Comparison of ENCODE assay signal across 8 cellular contexts in the genomic region with DNA sequence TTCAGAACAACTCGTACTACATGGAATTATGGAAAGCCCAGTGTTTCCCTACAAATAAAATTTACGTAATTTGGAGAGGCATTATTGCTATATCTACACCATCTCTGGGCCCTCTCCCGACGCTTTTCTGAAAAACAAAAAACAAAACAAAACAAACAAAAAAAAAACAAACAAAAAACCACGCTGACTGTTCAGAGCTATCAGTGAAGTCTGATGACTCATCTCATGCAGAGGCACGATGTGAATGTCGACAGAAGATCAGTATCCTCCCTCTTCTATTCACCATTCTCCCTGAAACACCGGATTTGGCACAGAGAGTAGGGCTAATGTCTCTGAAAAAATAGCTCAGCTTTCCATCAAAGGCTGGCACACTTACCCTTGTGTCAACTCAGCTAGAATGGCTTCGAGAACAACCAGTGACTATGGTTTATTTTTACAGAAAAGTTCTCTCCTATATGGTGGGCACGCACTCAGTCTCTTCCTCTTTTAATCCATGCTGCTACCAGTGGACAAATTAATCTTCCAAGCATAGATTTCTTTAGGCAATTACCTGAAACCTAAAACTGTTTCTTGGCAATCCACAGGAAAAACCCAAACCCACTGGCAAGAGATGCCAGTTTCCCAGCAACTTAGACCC. TPM values are rescaled to one million over a fixed set of nuclear protein-coding genes. Genes with fewer than 3 reads are reported as not detected.
DNase-seq lines count a peak whose midpoint lies in the region; ATAC-seq, FAIRE-seq and TF ChIP-seq lines count a peak whose summit lies in the region.

No MANE protein-coding gene starts in this region.

- H3K4me3 ChIP-seq in iPS-18c (ENCODE audit: insufficient read depth, low read depth, low read length) (peak overlapping the region; percentile 26; the same call in 1 of the 2 replicates), SJCRH30 (no peak overlapping the region), prostate gland (peak overlapping the region in 1 of 2 donors; percentile 80)

- peaks cover 8% of the 10 kb centered on the region; the same call in 1 of the 2 replicates for H3K36me3 ChIP-seq in SJCRH30
- H3K36me3 ChIP-seq in prostate gland, result no peaks in the 10 kb centered on the region

- H3K9me3 ChIP-seq in iPS-18c (ENCODE audit: control insufficient read depth, insufficient read depth, low read length) (no peaks in the 10 kb centered on the region), SJCRH30 (replicated peaks) (no peaks in the 10 kb centered on the region), prostate gland (no peaks in the 10 kb centered on the region)

- no peak for FAIRE-seq in urothelium cell line (lab: Jason Lieb, UNC)

- TF ChIP-seq POLR2A in prostate gland (IDR thresholded peaks at IDR 0.05), result no peak

- H3K4me1 ChIP-seq in SJCRH30, result no peaks in the 10 kb centered on the region
- no peaks in the 10 kb centered on the region for H3K4me1 ChIP-seq in prostate gland (replicated peaks)

- H3K9me3 Mint-ChIP-seq in activated T-cell treated with anti-CD3 and anti-CD28 coated beads, Interleukin-2, amount 50 U/mL, for 72 hours, result no peaks in the 10 kb centered on the region
- H3K9me3 Mint-ChIP-seq in activated CD4-positive, alpha-beta memory T cell treated with anti-CD3 and anti-CD28 coated beads, Interleukin-2, amount 10 ng/mL, durations not matched to agents 7 days and 5 days, result no peaks in the 10 kb centered on the region
- no peaks in the 10 kb centered on the region for H3K9me3 Mint-ChIP-seq in type B pancreatic cell

- no peak overlapping the region for H3K27ac ChIP-seq in SJCRH30
- no peak overlapping the region for H3K27ac ChIP-seq in prostate gland

- no peak for DNase-seq in activated T-cell treated with anti-CD3 and anti-CD28 coated beads, Interleukin-2, amount 50 U/mL, for 72 hours
- DNase-seq in activated T-cell treated with anti-CD3 and anti-CD28 coated beads, Interleukin-2, amount 50 U/mL, for 1 hour, result no peak
- DNase-seq in activated CD4-positive, alpha-beta memory T cell treated with anti-CD3 and anti-CD28 coated beads, Interleukin-2, amount 10 ng/mL, durations not matched to agents 7 days and 5 days, result no peak
- DNase-seq in type B pancreatic cell (ENCODE audit: extremely low spot score, unreplicated experiment), result no peak
- no peak for DNase-seq in SJCRH30
- no peak for DNase-seq in urothelium cell line (ENCODE audit: low spot score)
- no peak for DNase-seq in prostate gland (ENCODE audit: low spot score)

- peak in 1 of 2 donors; percentile 35 for ATAC-seq in activated T-cell treated with anti-CD3 and anti-CD28 coated beads, Interleukin-2, amount 50 U/mL, for 72 hours (replicated peaks in 1 of 2)

- H3K27me3 ChIP-seq in SJCRH30 (no peaks in the 10 kb centered on the region), prostate gland (replicated peaks; ENCODE audit: insufficient read depth) (no peaks in the 10 kb centered on the region)

- H3K27me3 Mint-ChIP-seq in activated T-cell treated with anti-CD3 and anti-CD28 coated beads, Interleukin-2, amount 50 U/mL, for 72 hours (ENCODE audit: low read depth), result no peaks in the 10 kb centered on the region
- H3K27me3 Mint-ChIP-seq in activated CD4-positive, alpha-beta memory T cell treated with anti-CD3 and anti-CD28 coated beads, Interleukin-2, amount 10 ng/mL, durations not matched to agents 7 days and 5 days, result no peaks in the 10 kb centered on the region
- H3K27me3 Mint-ChIP-seq in type B pancreatic cell, result peaks cover 5% of the 10 kb centered on the region

- H3K36me3 Mint-ChIP-seq in activated T-cell treated with anti-CD3 and anti-CD28 coated beads, Interleukin-2, amount 50 U/mL, for 72 hours (ENCODE audit: insufficient read depth in 2 of 2), result peaks cover 3 to 12% of the 10 kb centered on the region in 2 donors
- H3K36me3 Mint-ChIP-seq in activated CD4-positive, alpha-beta memory T cell treated with anti-CD3 and anti-CD28 coated beads, Interleukin-2, amount 10 ng/mL, durations not matched to agents 7 days and 5 days (ENCODE audit: low read depth), result peaks cover 45% of the 10 kb centered on the region
- H3K36me3 Mint-ChIP-seq in type B pancreatic cell, result peaks cover 11% of the 10 kb centered on the region

- H3K27ac Mint-ChIP-seq in activated T-cell treated with anti-CD3 and anti-CD28 coated beads, Interleukin-2, amount 50 U/mL, for 72 hours, result peak overlapping the region; percentile 94
- H3K27ac Mint-ChIP-seq in activated CD4-positive, alpha-beta memory T cell treated with anti-CD3 and anti-CD28 coated beads, Interleukin-2, amount 10 ng/mL, durations not matched to agents 7 days and 5 days, result peak overlapping the region; percentile 91
- no peak overlapping the region for H3K27ac Mint-ChIP-seq in type B pancreatic cell

- peaks cover 66% of the 10 kb centered on the region for H3K4me1 Mint-ChIP-seq in activated T-cell treated with anti-CD3 and anti-CD28 coated beads, Interleukin-2, amount 50 U/mL, for 72 hours (ENCODE audit: low read depth)
- peaks cover 59% of the 10 kb centered on the region for H3K4me1 Mint-ChIP-seq in activated CD4-positive, alpha-beta memory T cell treated with anti-CD3 and anti-CD28 coated beads, Interleukin-2, amount 10 ng/mL, durations not matched to agents 7 days and 5 days
- peaks cover 16% of the 10 kb centered on the region for H3K4me1 Mint-ChIP-seq in type B pancreatic cell (ENCODE audit: unreplicated experiment)

- intact Hi-C loops in prostate gland (cut with DNase I), result no loop called here

- CTCF ChIA-PET in activated CD4-positive, alpha-beta memory T cell treated with anti-CD3 and anti-CD28 coated beads, Interleukin-2, amount 10 ng/mL, durations not matched to agents 7 days and 5 days (lab: Charles Lee), result interaction anchor here (1.2 kb wide), 1 partner anchor 23 kb away, joined by 4 read pairs; no protein-coding TSS in a partner anchor

- no peak for TF ChIP-seq CTCF in type B pancreatic cell (conservative IDR thresholded peaks at IDR 0.05)
- no peak for TF ChIP-seq CTCF in prostate gland (IDR thresholded peaks at IDR 0.05)

- peak overlapping the region; percentile 93 to 98 for H3K4me3 Mint-ChIP-seq in activated T-cell treated with anti-CD3 and anti-CD28 coated beads, Interleukin-2, amount 50 U/mL, for 72 hours
- H3K4me3 Mint-ChIP-seq in activated CD4-positive, alpha-beta memory T cell treated with anti-CD3 and anti-CD28 coated beads, Interleukin-2, amount 10 ng/mL, durations not matched to agents 7 days and 5 days, result peak overlapping the region; percentile 99
- peak overlapping the region; percentile 93 for H3K4me3 Mint-ChIP-seq in type B pancreatic cell

- POLR2A ChIA-PET in activated CD4-positive, alpha-beta memory T cell treated with anti-CD3 and anti-CD28 coated beads, Interleukin-2, amount 10 ng/mL, durations not matched to agents 7 days and 5 days (lab: Charles Lee), result interaction anchor here (0.9 to 1.3 kb wide), 2 partner anchors 11 to 51 kb away, joined by 3 to 4 read pairs; no protein-coding TSS in a partner anchor

- WGBS in prostate gland, result 51% methylated on average over 10 of the region's 10 CpGs

RNA-seq across cellular contexts. Expression of gene CRBN, which starts 1.5 kb away (rescaled TPM):
- 10 to 100 TPM; 48.3 to 62.9 TPM for total RNA-seq in activated T-cell treated with anti-CD3 and anti-CD28 coated beads, Interleukin-2, amount 50 U/mL, for 72 hours
- 10 to 100 TPM; 62.8 to 74.4 TPM for total RNA-seq in activated CD4-positive, alpha-beta memory T cell treated with anti-CD3 and anti-CD28 coated beads, Interleukin-2, amount 10 ng/mL, durations not matched to agents 7 days and 5 days
- total RNA-seq in type B pancreatic cell (ENCODE audit: low replicate concordance), result 36.3 and 43.6 TPM in 2 replicates
- 35.3 and 37.4 TPM in 2 replicates for total RNA-seq in SJCRH30 (2014; rRNA removed; shearing (Covaris generic))
- total RNA-seq in prostate gland, result 10 to 100 TPM; 69.4 to 83.4 TPM

RNA-seq across cellular contexts. Expression of gene TRNT1, which starts 51.2 kb away (rescaled TPM):
- total RNA-seq in activated T-cell treated with anti-CD3 and anti-CD28 coated beads, Interleukin-2, amount 50 U/mL, for 72 hours, result 10 to 100 TPM; 33.6 to 41.5 TPM
- 10 to 100 TPM; 29.5 to 32.4 TPM for total RNA-seq in activated CD4-positive, alpha-beta memory T cell treated with anti-CD3 and anti-CD28 coated beads, Interleukin-2, amount 10 ng/mL, durations not matched to agents 7 days and 5 days
- 21.7 and 33.0 TPM in 2 replicates for total RNA-seq in type B pancreatic cell (ENCODE audit: low replicate concordance)
- total RNA-seq in SJCRH30 (2014; rRNA removed; shearing (Covaris generic)), result 26.3 and 34.3 TPM in 2 replicates
- total RNA-seq in prostate gland, result 10 to 100 TPM; 18.1 to 21.6 TPM
